In the genomic region with DNA sequence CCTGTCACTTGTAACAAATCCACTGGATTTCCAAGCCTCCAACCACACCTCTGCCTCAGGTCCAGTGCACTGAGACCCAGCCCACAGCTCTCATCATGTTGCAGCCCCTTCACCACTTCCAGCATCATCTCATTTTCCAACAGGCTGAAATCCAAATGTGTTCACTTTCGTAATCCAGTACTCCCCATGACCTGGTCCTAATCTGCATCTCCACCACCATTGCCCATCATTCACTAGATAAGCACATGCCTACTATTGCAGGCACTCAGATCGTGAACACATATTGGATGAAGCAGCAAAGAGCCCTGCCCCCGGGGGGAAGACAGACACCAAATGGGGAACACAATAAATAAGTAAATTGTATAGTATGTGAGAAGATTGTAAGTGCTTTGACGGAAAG, we compare ENCODE assay signal across 23 cellular contexts.
DNase-seq lines count a peak whose midpoint lies in the region; ATAC-seq, FAIRE-seq and TF ChIP-seq lines count a peak whose summit lies in the region.
"Had no signal": no experiment of that assay in that cellular context is flagged by ENCODE, and none has a peak within 500 bp of the region (broad histone marks: within the 10 kb centered on the region; RNA-seq: fewer than 3 reads in every experiment).

No MANE protein-coding gene starts in this region.

- H3K4me3 ChIP-seq in H1 (ENCODE audit: extremely low read depth in 1 of 4, insufficient read depth in 2 of 4, low read depth in 3 of 4, low read length in 4 of 4) (no peak overlapping the region), neural progenitor cell (no peak overlapping the region)
- H3K4me3 ChIP-seq: A549 had no signal

- H2BK15ac ChIP-seq in H1 (ENCODE audit: low read length): 0 out of 2 replicates have a peak overlapping the region, but pooled peaks have one; percentile 29

- 0 out of 2 replicates have a peak overlapping the region, but pooled peaks have one; percentile 39 for H2AK5ac ChIP-seq in H1 (ENCODE audit: low read depth, low read length)

- H3K23me2 ChIP-seq in H1 (ENCODE audit: low read depth, low read length): no peaks in the 10 kb centered on the region

- no peak for TF ChIP-seq POLR2A in H1 (IDR thresholded peaks at IDR 0.05; ENCODE audit: control extremely low read depth in 1 of 2, low read depth in 2 of 2, low read length in 2 of 2)

- H3K27ac Mint-ChIP-seq in neural progenitor cell: peak overlapping the region; percentile 10

- intact Hi-C loops in posterior vena cava (cut with DNase I): loop anchor here in 1 of 2 donors (5.0 kb wide), 1 partner anchor 1934 kb away; no protein-coding TSS in a partner anchor

- no peak overlapping the region for H2BK5ac ChIP-seq in H1 (ENCODE audit: low read depth, low read length)

- H3K4me1 Mint-ChIP-seq in neural progenitor cell: peaks cover 41% of the 10 kb centered on the region

- no peaks in the 10 kb centered on the region for H3F3A ChIP-seq in neural progenitor cell (ENCODE audit: low read depth)

- H3K4me1 ChIP-seq in H1 (replicated peaks in 1 of 4; ENCODE audit: control insufficient read depth in 3 of 4, insufficient read depth in 4 of 4, low read length in 3 of 4): peaks cover 0 to 15% (median 6%) of the 10 kb centered on the region in 4 experiments; a peak in 6 of 7 replicates
- peaks cover 10% of the 10 kb centered on the region for H3K4me1 ChIP-seq in neural progenitor cell

- H3K27ac ChIP-seq in H1 (ENCODE audit: low read depth, low read length) (no peak overlapping the region), neural progenitor cell (no peak overlapping the region), substantia nigra (ENCODE audit: low read depth, low read length, poor library complexity, severe bottlenecking) (no peak overlapping the region)
- H3K27ac ChIP-seq: A549 had no signal

- TF ChIP-seq EP300 in H1 (IDR thresholded peaks at IDR 0.05; ENCODE audit: borderline replicate concordance in 1 of 2, low read depth in 2 of 2, low read length in 2 of 2): no peak

- H3K9me3 ChIP-seq in H1 (ENCODE audit: insufficient read depth in 2 of 2, low read depth in 1 of 2, low read length in 1 of 2): no peaks in the 10 kb centered on the region
- H3K9me3 ChIP-seq in neural progenitor cell (ENCODE audit: low read depth): no peaks in the 10 kb centered on the region
- H3K9me3 ChIP-seq: A549 had no signal

- H3K56ac ChIP-seq in H1 (replicated peaks; ENCODE audit: insufficient read length, low read depth, low read length): no peak overlapping the region

- no peak for ATAC-seq in activated CD4-positive, CD25-positive, alpha-beta regulatory T cell treated with anti-CD3 and anti-CD28 coated beads, Interleukin-2, amount 50 U/mL, for 24 hours
- ATAC-seq: A549 had no signal

- H3K18ac ChIP-seq in H1 (ENCODE audit: extremely low read depth, low read length): no peak overlapping the region

- no peak for TF ChIP-seq RAD21 in H1 (IDR thresholded peaks at IDR 0.05 in 1 of 2, conservative IDR thresholded peaks at IDR 0.05 in 1 of 2; ENCODE audit: low read depth in 2 of 2, low read length in 2 of 2)

- FAIRE-seq in H1 (lab: Jason Lieb, UNC): no peak
- FAIRE-seq: A549, GM12891, GM18507 had no signal

- no peak overlapping the region for H2BK20ac ChIP-seq in H1 (ENCODE audit: low read length)

- H3K9ac ChIP-seq in H1 (replicated peaks in 1 of 4; ENCODE audit: extremely low read depth in 1 of 4, low read depth in 3 of 4, low read length in 3 of 4) (no peak overlapping the region), neural progenitor cell (no peak overlapping the region)

- H3K4me3 Mint-ChIP-seq in neural progenitor cell: no peak overlapping the region
- H3K4me3 Mint-ChIP-seq: CD4-positive, alpha-beta memory T cell had no signal

- CTCF ChIA-PET in H1 (lab: Charles Lee; ENCODE audit: partially characterized antibody): interaction anchor here (0.7 to 1.9 kb wide), 2 partner anchors 119 to 295 kb away, joined by 3 to 6 read pairs; no protein-coding TSS in a partner anchor

- H2AFZ ChIP-seq in H1 (ENCODE audit: low read length) (no peak overlapping the region), neural progenitor cell (replicated peaks) (no peak overlapping the region)

- H3K36me3 Mint-ChIP-seq in neural progenitor cell: no peaks in the 10 kb centered on the region
- H3K36me3 Mint-ChIP-seq: CD4-positive, alpha-beta memory T cell had no signal

- no peak overlapping the region for H3K14ac ChIP-seq in H1 (ENCODE audit: insufficient read length)

- POLR2A ChIA-PET in H1 (lab: Charles Lee; ENCODE audit: partially characterized antibody): no interaction called here

- H3K79me1 ChIP-seq in H1 (ENCODE audit: low read depth, low read length): no peaks in the 10 kb centered on the region

- H2BK120ac ChIP-seq in H1 (replicated peaks; ENCODE audit: low read depth, low read length): no peak overlapping the region

- no peak overlapping the region for H3K4ac ChIP-seq in H1 (replicated peaks; ENCODE audit: insufficient read length, low read depth, low read length)

- DNase-seq in NCI-H69 (lab: John Stamatoyannopoulos, UW) (peak; percentile 72), H1 (ENCODE audit: low read depth in 1 of 2, low spot score in 2 of 2) (no peak), neural progenitor cell (ENCODE audit: low spot score) (no peak), posterior vena cava (ENCODE audit: low spot score) (peak; percentile 22), NCI-H2196 treated with DMSO at 0.1 percent for 48 hours (lab: John Stamatoyannopoulos, UW; ENCODE audit: unreplicated experiment) (no peak), substantia nigra (lab: John Stamatoyannopoulos, UW) (no peak)
- no peak for DNase-seq in stimulated activated naive CD4-positive, alpha-beta T cell (lab: John Stamatoyannopoulos, UW)
- DNase-seq: 8988T; ACHN; AML-193; C1 segment of cervical spinal cord; Calu3; CD4-positive, alpha-beta memory T cell; DMS53; DMS79 treated with DMSO at 0.1 percent for 48 hours; GF-D8; GOT3; H7; HCEC 1CT had no signal

- no peak overlapping the region for H4K91ac ChIP-seq in H1 (replicated peaks; ENCODE audit: insufficient read length, low read length)

- H3K23ac ChIP-seq in H1 (ENCODE audit: insufficient read length): no peak overlapping the region

- H3K36me3 ChIP-seq in H1 (ENCODE audit: control insufficient read depth in 2 of 4, insufficient read depth in 4 of 4, low read length in 3 of 4) (no peaks in the 10 kb centered on the region), neural progenitor cell (no peaks in the 10 kb centered on the region)

- peaks cover 0 to 3% (median 0%) of the 10 kb centered on the region in 4 experiments; a peak in 2 of 7 replicates for H3K27me3 ChIP-seq in H1 (replicated peaks in 1 of 4; ENCODE audit: control insufficient read depth in 3 of 4, extremely low read depth in 1 of 4, insufficient read depth in 3 of 4, low read length in 3 of 4)
- peaks cover under 1% of the 10 kb centered on the region for H3K27me3 ChIP-seq in neural progenitor cell

- TF ChIP-seq CTCF in H1 (IDR thresholded peaks at IDR 0.05; ENCODE audit: control extremely low read depth in 1 of 3, insufficient read depth in 1 of 3, low read depth in 1 of 3, low read length in 3 of 3) (no peak), neural progenitor cell (IDR thresholded peaks at IDR 0.05) (no peak)

- 96 to 100% methylated on average over 1 to 3 of the region's 4 CpGs for WGBS in H1 (ENCODE audit: extremely low coverage in 1 of 2, insufficient coverage in 1 of 2, insufficient read length in 1 of 2, insufficient replicate concordance in 2 of 2, low coverage in 1 of 2, low lambda C conversion rate in 2 of 2, missing lambda C conversion rate in 1 of 2), 2 experiments

- H3K79me2 ChIP-seq in H1 (ENCODE audit: control insufficient read depth in 1 of 2, insufficient read depth in 2 of 2, low read length in 2 of 2) (no peaks in the 10 kb centered on the region), neural progenitor cell (ENCODE audit: low read depth) (no peaks in the 10 kb centered on the region)

- H3K4me2 ChIP-seq in H1 (ENCODE audit: insufficient read depth in 1 of 2, low read depth in 2 of 2, low read length in 2 of 2) (no peak overlapping the region), neural progenitor cell (no peak overlapping the region)
- H3K4me2 ChIP-seq: A549 had no signal

- H4K5ac ChIP-seq in H1 (ENCODE audit: insufficient read length, low read depth, low read length): no peak overlapping the region

- H3K9me3 Mint-ChIP-seq in neural progenitor cell: no peaks in the 10 kb centered on the region
- H3K9me3 Mint-ChIP-seq: CD4-positive, alpha-beta memory T cell had no signal

- peaks cover 5% of the 10 kb centered on the region for H3K27me3 Mint-ChIP-seq in neural progenitor cell (ENCODE audit: insufficient read depth, low read depth)

- no peak overlapping the region for H4K8ac ChIP-seq in H1 (ENCODE audit: extremely low read depth, insufficient read depth, low read length)

- H2BK12ac ChIP-seq in H1 (ENCODE audit: low read depth, low read length): no peak overlapping the region

- no peaks in the 10 kb centered on the region for H4K20me1 ChIP-seq in H1 (replicated peaks in 1 of 2; ENCODE audit: control insufficient read depth in 1 of 2, insufficient read depth in 2 of 2, low read length in 2 of 2)
- H4K20me1 ChIP-seq in neural progenitor cell (ENCODE audit: low read depth): no peaks in the 10 kb centered on the region

TF ChIP-seq in H1, 55 proteins besides CTCF, POLR2A, EP300 and RAD21 (continues in another document):
- no peak for TF ChIP-seq CHD2 (IDR thresholded peaks at IDR 0.05; ENCODE audit: low read length)
- TF ChIP-seq NANOG (IDR thresholded peaks at IDR 0.05; ENCODE audit: insufficient read depth, low read depth, low read length, poor library complexity, severe bottlenecking): no peak
- TF ChIP-seq CTBP2 (IDR thresholded peaks at IDR 0.05; ENCODE audit: borderline replicate concordance, insufficient read depth, insufficient read length, low read length): no peak
- TF ChIP-seq SIN3A (conservative IDR thresholded peaks at IDR 0.05 in 1 of 2, IDR thresholded peaks at IDR 0.05 in 1 of 2; ENCODE audit: low read depth in 1 of 2, low read length in 2 of 2): no peak
- TF ChIP-seq KDM5A (IDR thresholded peaks at IDR 0.05; ENCODE audit: low read length): no peak
- TF ChIP-seq MAFK (IDR thresholded peaks at IDR 0.05; ENCODE audit: low read depth, low read length): no peak
- TF ChIP-seq KDM4A (IDR thresholded peaks at IDR 0.05; ENCODE audit: low read depth, low read length, severe bottlenecking): no peak
- TF ChIP-seq, protein P1, sequence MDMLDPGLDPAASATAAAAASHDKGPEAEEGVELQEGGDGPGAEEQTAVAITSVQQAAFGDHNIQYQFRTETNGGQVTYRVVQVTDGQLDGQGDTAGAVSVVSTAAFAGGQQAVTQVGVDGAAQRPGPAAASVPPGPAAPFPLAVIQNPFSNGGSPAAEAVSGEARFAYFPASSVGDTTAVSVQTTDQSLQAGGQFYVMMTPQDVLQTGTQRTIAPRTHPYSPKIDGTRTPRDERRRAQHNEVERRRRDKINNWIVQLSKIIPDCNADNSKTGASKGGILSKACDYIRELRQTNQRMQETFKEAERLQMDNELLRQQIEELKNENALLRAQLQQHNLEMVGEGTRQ (IDR thresholded peaks at IDR 0.05; ENCODE audit: low read length): no peak
- no peak for TF ChIP-seq RFX5 (IDR thresholded peaks at IDR 0.05; ENCODE audit: borderline replicate concordance, low read depth, low read length)

Comparison
In these comparisons a context has a peak if more than half of its experiments do, and no peak if none do; other contexts are left out.
1. DNase-seq: peak in NCI-H69 (single experiment) and posterior vena cava (single experiment); none in H1 (0 of 2), neural progenitor cell (single experiment), NCI-H2196 treated with DMSO at 0.1 percent for 48 hours (single experiment), stimulated activated naive CD4-positive, alpha-beta T cell (0 of 6) and substantia nigra (0 of 49).